ENCODE assay signal across 15 cellular contexts in genomic region chr19:4984106-4984380, GRCh38.
"Had no signal": no experiment of that assay in that cellular context is flagged by ENCODE, and none has a peak within 500 bp of the region (broad histone marks: within the 10 kb centered on the region; RNA-seq: fewer than 3 reads in every experiment).

No MANE protein-coding gene starts in this region.

- H3K27me3 ChIP-seq: brain microvascular endothelial cell, hepatocyte, right lobe of liver had no signal

- DNase-seq: activated CD4-positive, alpha-beta T cell treated with anti-CD3 and anti-CD28 coated beads, Interleukin-2, amount 10 ng/mL, durations not matched to agents 7 days and 5 days; activated CD8-positive, alpha-beta memory T cell treated with anti-CD3 and anti-CD28 coated beads, Interleukin-2, amount 50 U/mL, for 48 hours; activated gamma-delta T cell treated with Interleukin-2 at 50 U/mL for 16 hours; activated naive CD8-positive, alpha-beta T cell treated with anti-CD3 and anti-CD28 coated beads for 36 hours; amygdala; brain microvascular endothelial cell; islet precursor cell; mucosa of descending colon; naive thymus-derived CD4-positive, alpha-beta T cell; nucleus accumbens; right lobe of liver; stimulated activated naive CD8-positive, alpha-beta T cell treated with anti-CD3 and anti-CD28 coated beads, Interleukin-15, amount 100 ng/mL, for 72 hours had no signal

- H3K36me3 ChIP-seq: brain microvascular endothelial cell, right lobe of liver had no signal

- H3K4me3 ChIP-seq: hepatocyte, mucosa of descending colon, right lobe of liver, smooth muscle cell had no signal

- H3K27ac ChIP-seq: brain microvascular endothelial cell, hepatocyte, right lobe of liver had no signal

- ATAC-seq: left lobe of liver; mucosa of descending colon; naive thymus-derived CD4-positive, alpha-beta T cell; right lobe of liver; stimulated activated naive CD8-positive, alpha-beta T cell treated with anti-CD3 and anti-CD28 coated beads, Interleukin-15, amount 100 ng/mL, for 72 hours had no signal

- H3K9me3 ChIP-seq: mucosa of descending colon, right lobe of liver had no signal
